In the genomic region with DNA sequence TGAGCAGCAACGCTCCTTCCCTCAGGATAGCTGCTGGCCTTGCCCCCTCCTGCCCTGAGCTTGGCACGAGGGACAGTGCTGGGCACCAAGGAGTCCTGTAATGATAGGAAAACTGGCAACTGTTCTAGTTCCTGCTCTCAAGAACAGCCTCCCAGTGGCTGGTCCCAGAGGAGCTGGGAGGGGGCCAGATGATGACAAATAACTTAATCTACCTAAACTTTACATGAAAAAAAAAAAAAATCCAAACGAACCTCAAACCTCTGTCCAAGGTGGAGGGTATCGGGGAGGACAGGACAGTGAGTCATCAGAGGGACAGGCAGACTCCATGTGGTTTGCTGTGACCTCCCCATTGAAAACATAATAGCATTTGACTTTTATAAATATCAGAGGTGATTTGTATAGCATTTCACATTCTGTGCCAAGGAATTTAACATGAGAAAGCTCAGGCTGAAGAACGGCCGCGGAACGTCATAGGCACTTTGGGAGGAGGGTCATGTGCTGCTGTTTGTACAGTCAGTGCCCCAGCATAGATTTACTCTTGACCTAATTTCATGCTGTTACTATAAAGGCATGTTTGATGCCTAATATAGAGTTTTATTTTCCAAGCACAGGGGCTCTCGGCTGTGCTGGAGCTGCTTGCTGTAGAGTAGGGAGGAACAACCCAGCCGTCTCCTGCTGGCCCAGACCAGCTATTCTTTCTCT, we compare ENCODE assay signal across 1 cellular context.
TF ChIP-seq lines count a peak whose summit lies in the region.

No MANE protein-coding gene starts in this region.

TF ChIP-seq in GM23338, 12 proteins besides CTCF, POLR2A, EP300 and RAD21:
- TF ChIP-seq, protein P1, sequence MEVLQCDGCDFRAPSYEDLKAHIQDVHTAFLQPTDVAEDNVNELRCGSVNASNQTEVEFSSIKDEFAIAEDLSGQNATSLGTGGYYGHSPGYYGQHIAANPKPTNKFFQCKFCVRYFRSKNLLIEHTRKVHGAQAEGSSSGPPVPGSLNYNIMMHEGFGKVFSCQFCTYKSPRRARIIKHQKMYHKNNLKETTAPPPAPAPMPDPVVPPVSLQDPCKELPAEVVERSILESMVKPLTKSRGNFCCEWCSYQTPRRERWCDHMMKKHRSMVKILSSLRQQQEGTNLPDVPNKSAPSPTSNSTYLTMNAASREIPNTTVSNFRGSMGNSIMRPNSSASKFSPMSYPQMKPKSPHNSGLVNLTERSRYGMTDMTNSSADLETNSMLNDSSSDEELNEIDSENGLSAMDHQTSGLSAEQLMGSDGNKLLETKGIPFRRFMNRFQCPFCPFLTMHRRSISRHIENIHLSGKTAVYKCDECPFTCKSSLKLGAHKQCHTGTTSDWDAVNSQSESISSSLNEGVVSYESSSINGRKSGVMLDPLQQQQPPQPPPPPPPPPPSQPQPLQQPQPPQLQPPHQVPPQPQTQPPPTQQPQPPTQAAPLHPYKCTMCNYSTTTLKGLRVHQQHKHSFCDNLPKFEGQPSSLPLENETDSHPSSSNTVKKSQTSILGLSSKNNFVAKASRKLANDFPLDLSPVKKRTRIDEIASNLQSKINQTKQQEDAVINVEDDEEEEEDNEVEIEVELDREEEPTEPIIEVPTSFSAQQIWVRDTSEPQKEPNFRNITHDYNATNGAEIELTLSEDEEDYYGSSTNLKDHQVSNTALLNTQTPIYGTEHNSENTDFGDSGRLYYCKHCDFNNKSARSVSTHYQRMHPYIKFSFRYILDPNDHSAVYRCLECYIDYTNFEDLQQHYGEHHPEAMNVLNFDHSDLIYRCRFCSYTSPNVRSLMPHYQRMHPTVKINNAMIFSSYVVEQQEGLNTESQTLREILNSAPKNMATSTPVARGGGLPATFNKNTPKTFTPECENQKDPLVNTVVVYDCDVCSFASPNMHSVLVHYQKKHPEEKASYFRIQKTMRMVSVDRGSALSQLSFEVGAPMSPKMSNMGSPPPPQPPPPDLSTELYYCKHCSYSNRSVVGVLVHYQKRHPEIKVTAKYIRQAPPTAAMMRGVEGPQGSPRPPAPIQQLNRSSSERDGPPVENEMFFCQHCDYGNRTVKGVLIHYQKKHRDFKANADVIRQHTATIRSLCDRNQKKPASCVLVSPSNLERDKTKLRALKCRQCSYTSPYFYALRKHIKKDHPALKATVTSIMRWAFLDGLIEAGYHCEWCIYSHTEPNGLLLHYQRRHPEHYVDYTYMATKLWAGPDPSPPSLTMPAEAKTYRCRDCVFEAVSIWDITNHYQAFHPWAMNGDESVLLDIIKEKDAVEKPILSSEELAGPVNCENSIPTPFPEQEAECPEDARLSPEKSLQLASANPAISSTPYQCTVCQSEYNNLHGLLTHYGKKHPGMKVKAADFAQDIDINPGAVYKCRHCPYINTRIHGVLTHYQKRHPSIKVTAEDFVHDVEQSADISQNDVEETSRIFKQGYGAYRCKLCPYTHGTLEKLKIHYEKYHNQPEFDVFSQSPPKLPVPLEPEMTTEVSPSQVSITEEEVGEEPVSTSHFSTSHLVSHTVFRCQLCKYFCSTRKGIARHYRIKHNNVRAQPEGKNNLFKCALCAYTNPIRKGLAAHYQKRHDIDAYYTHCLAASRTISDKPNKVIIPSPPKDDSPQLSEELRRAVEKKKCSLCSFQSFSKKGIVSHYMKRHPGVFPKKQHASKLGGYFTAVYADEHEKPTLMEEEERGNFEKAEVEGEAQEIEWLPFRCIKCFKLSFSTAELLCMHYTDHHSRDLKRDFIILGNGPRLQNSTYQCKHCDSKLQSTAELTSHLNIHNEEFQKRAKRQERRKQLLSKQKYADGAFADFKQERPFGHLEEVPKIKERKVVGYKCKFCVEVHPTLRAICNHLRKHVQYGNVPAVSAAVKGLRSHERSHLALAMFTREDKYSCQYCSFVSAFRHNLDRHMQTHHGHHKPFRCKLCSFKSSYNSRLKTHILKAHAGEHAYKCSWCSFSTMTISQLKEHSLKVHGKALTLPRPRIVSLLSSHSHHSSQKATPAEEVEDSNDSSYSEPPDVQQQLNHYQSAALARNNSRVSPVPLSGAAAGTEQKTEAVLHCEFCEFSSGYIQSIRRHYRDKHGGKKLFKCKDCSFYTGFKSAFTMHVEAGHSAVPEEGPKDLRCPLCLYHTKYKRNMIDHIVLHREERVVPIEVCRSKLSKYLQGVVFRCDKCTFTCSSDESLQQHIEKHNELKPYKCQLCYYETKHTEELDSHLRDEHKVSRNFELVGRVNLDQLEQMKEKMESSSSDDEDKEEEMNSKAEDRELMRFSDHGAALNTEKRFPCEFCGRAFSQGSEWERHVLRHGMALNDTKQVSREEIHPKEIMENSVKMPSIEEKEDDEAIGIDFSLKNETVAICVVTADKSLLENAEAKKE (CRISPR knock-in tag; IDR thresholded peaks at IDR 0.05): no peak
- TF ChIP-seq EZH2phosphoT487 (IDR thresholded peaks at IDR 0.05; ENCODE audit: unreplicated experiment): no peak
- TF ChIP-seq EZH2 (IDR thresholded peaks at IDR 0.05; ENCODE audit: low read depth, unreplicated experiment): no peak
- TF ChIP-seq CREB1 (CRISPR knock-in tag; IDR thresholded peaks at IDR 0.05; ENCODE audit: low read depth): no peak
- TF ChIP-seq, protein P2, sequence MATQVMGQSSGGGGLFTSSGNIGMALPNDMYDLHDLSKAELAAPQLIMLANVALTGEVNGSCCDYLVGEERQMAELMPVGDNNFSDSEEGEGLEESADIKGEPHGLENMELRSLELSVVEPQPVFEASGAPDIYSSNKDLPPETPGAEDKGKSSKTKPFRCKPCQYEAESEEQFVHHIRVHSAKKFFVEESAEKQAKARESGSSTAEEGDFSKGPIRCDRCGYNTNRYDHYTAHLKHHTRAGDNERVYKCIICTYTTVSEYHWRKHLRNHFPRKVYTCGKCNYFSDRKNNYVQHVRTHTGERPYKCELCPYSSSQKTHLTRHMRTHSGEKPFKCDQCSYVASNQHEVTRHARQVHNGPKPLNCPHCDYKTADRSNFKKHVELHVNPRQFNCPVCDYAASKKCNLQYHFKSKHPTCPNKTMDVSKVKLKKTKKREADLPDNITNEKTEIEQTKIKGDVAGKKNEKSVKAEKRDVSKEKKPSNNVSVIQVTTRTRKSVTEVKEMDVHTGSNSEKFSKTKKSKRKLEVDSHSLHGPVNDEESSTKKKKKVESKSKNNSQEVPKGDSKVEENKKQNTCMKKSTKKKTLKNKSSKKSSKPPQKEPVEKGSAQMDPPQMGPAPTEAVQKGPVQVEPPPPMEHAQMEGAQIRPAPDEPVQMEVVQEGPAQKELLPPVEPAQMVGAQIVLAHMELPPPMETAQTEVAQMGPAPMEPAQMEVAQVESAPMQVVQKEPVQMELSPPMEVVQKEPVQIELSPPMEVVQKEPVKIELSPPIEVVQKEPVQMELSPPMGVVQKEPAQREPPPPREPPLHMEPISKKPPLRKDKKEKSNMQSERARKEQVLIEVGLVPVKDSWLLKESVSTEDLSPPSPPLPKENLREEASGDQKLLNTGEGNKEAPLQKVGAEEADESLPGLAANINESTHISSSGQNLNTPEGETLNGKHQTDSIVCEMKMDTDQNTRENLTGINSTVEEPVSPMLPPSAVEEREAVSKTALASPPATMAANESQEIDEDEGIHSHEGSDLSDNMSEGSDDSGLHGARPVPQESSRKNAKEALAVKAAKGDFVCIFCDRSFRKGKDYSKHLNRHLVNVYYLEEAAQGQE (IDR thresholded peaks at IDR 0.05; ENCODE audit: unreplicated experiment): no peak
- TF ChIP-seq ZNF331 (CRISPR knock-in tag; IDR thresholded peaks at IDR 0.05; ENCODE audit: low read depth): no peak
- TF ChIP-seq JUNB (IDR thresholded peaks at IDR 0.05; ENCODE audit: unreplicated experiment): no peak
- TF ChIP-seq, protein P3, sequence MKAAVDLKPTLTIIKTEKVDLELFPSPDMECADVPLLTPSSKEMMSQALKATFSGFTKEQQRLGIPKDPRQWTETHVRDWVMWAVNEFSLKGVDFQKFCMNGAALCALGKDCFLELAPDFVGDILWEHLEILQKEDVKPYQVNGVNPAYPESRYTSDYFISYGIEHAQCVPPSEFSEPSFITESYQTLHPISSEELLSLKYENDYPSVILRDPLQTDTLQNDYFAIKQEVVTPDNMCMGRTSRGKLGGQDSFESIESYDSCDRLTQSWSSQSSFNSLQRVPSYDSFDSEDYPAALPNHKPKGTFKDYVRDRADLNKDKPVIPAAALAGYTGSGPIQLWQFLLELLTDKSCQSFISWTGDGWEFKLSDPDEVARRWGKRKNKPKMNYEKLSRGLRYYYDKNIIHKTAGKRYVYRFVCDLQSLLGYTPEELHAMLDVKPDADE (IDR thresholded peaks at IDR 0.05): no peak
- TF ChIP-seq STAT1 (IDR thresholded peaks at IDR 0.05; ENCODE audit: unreplicated experiment): no peak
- TF ChIP-seq ZNF114 (CRISPR knock-in tag; IDR thresholded peaks at IDR 0.05): no peak
- TF ChIP-seq NANOG (IDR thresholded peaks at IDR 0.05; ENCODE audit: borderline replicate concordance): no peak
- TF ChIP-seq POLR2AphosphoS5 (IDR thresholded peaks at IDR 0.05; ENCODE audit: low read depth): no peak
